In genomic region chr7:139799586-139799985, GRCh38 we compare ENCODE assay signal across 15 cellular contexts. TPM values are rescaled to one million over a fixed set of nuclear protein-coding genes. Genes with fewer than 3 reads are reported as not detected.
DNase-seq lines count a peak whose midpoint lies in the region; ATAC-seq and TF ChIP-seq lines count a peak whose summit lies in the region.
"Had no signal": no experiment of that assay in that cellular context is flagged by ENCODE, and none has a peak within 500 bp of the region (broad histone marks: within the 10 kb centered on the region; RNA-seq: fewer than 3 reads in every experiment).

No MANE protein-coding gene starts in this region.

- no peaks in the 10 kb centered on the region for H3K36me3 ChIP-seq in uterus

- H3K27me3 Mint-ChIP-seq in stimulated activated naive CD8-positive, alpha-beta T cell treated with anti-CD3 and anti-CD28 coated beads, Interleukin-15, Interleukin-2, amounts not matched to agents 100 ng/mL and 50 ng/mL, for 24 hours: no peaks in the 10 kb centered on the region
- H3K27me3 Mint-ChIP-seq in stimulated activated naive CD8-positive, alpha-beta T cell treated with anti-CD3 and anti-CD28 coated beads, Interleukin-15, amount 100 ng/mL, for 72 hours: no peaks in the 10 kb centered on the region
- no peaks in the 10 kb centered on the region for H3K27me3 Mint-ChIP-seq in mesothelial cell of epicardium (ENCODE audit: low read depth)

- TF ChIP-seq POLR2A in uterus (IDR thresholded peaks at IDR 0.05): no peak

- H3K27ac Mint-ChIP-seq in stimulated activated naive CD8-positive, alpha-beta T cell treated with anti-CD3 and anti-CD28 coated beads, Interleukin-15, Interleukin-2, amounts not matched to agents 100 ng/mL and 50 ng/mL, for 24 hours: peak overlapping the region; percentile 12
- H3K27ac Mint-ChIP-seq in stimulated activated naive CD8-positive, alpha-beta T cell treated with anti-CD3 and anti-CD28 coated beads, Interleukin-15, amount 100 ng/mL, for 72 hours: peak overlapping the region in 1 of 2 donors; percentile 49
- no peak overlapping the region for H3K27ac Mint-ChIP-seq in mesothelial cell of epicardium

- no peak for DNase-seq in stimulated activated naive CD8-positive, alpha-beta T cell treated with anti-CD3 and anti-CD28 coated beads, Interleukin-15, amount 100 ng/mL, for 72 hours
- DNase-seq in RPMI7951 (ENCODE audit: low read depth) (peak; percentile 60), globus pallidus (ENCODE audit: low spot score) (peak; percentile 37), GOT3 (lab: John Stamatoyannopoulos, UW) (no peak), mesothelial cell of epicardium (ENCODE audit: low spot score in 2 of 2, unreplicated experiment in 2 of 2) (no peak), uterus (no peak), SK-N-DZ (ENCODE audit: low spot score) (no peak)
- DNase-seq: activated CD8-positive, alpha-beta memory T cell treated with anti-CD3 and anti-CD28 coated beads, Interleukin-2, amount 50 U/mL, for 48 hours; amniotic stem cell; NCI-H1694 treated with DMSO at 0.1 percent for 48 hours; retina; T1000; testis had no signal

- TF ChIP-seq CTCF in mesothelial cell of epicardium (IDR thresholded peaks at IDR 0.05; ENCODE audit: unreplicated experiment) (no peak), uterus (IDR thresholded peaks at IDR 0.05) (no peak)

- no peak for ATAC-seq in stimulated activated naive CD8-positive, alpha-beta T cell treated with anti-CD3 and anti-CD28 coated beads, Interleukin-15, amount 100 ng/mL, for 72 hours
- ATAC-seq: A549 had no signal

- H3K4me3 Mint-ChIP-seq in stimulated activated naive CD8-positive, alpha-beta T cell treated with anti-CD3 and anti-CD28 coated beads, Interleukin-15, Interleukin-2, amounts not matched to agents 100 ng/mL and 50 ng/mL, for 24 hours: no peak overlapping the region
- H3K4me3 Mint-ChIP-seq in stimulated activated naive CD8-positive, alpha-beta T cell treated with anti-CD3 and anti-CD28 coated beads, Interleukin-15, amount 100 ng/mL, for 72 hours: no peak overlapping the region
- H3K4me3 Mint-ChIP-seq in mesothelial cell of epicardium: no peak overlapping the region

- H3K36me3 Mint-ChIP-seq in stimulated activated naive CD8-positive, alpha-beta T cell treated with anti-CD3 and anti-CD28 coated beads, Interleukin-15, Interleukin-2, amounts not matched to agents 100 ng/mL and 50 ng/mL, for 24 hours (ENCODE audit: low read depth): peaks cover 11% of the 10 kb centered on the region
- H3K36me3 Mint-ChIP-seq in mesothelial cell of epicardium: peaks cover 2% of the 10 kb centered on the region

- intact Hi-C loops in uterus (cut with DNase I; ENCODE audit: low total_unique reads): no loop called here

- H3K4me1 Mint-ChIP-seq in stimulated activated naive CD8-positive, alpha-beta T cell treated with anti-CD3 and anti-CD28 coated beads, Interleukin-15, Interleukin-2, amounts not matched to agents 100 ng/mL and 50 ng/mL, for 24 hours (ENCODE audit: low read depth): peaks cover 11% of the 10 kb centered on the region
- peaks cover 7% of the 10 kb centered on the region for H3K4me1 Mint-ChIP-seq in stimulated activated naive CD8-positive, alpha-beta T cell treated with anti-CD3 and anti-CD28 coated beads, Interleukin-15, amount 100 ng/mL, for 72 hours
- H3K4me1 Mint-ChIP-seq in mesothelial cell of epicardium: peaks cover 5% of the 10 kb centered on the region

- H3K27me3 ChIP-seq in uterus: no peaks in the 10 kb centered on the region
- H3K27me3 ChIP-seq: testis had no signal

- H3K9me3 Mint-ChIP-seq in stimulated activated naive CD8-positive, alpha-beta T cell treated with anti-CD3 and anti-CD28 coated beads, Interleukin-15, Interleukin-2, amounts not matched to agents 100 ng/mL and 50 ng/mL, for 24 hours: peaks cover 15% of the 10 kb centered on the region
- peaks cover 10 to 25% of the 10 kb centered on the region in 2 donors for H3K9me3 Mint-ChIP-seq in stimulated activated naive CD8-positive, alpha-beta T cell treated with anti-CD3 and anti-CD28 coated beads, Interleukin-15, amount 100 ng/mL, for 72 hours
- peaks cover 22% of the 10 kb centered on the region for H3K9me3 Mint-ChIP-seq in mesothelial cell of epicardium

- H3K27ac ChIP-seq in uterus: no peak overlapping the region
- H3K27ac ChIP-seq: A549, testis had no signal

- no peaks in the 10 kb centered on the region for H3K9me3 ChIP-seq in uterus
- H3K9me3 ChIP-seq: testis had no signal

- H3K4me3 ChIP-seq in uterus: no peak overlapping the region
- H3K4me3 ChIP-seq: A549, testis had no signal

- no peaks in the 10 kb centered on the region for H3K4me1 ChIP-seq in uterus
- H3K4me1 ChIP-seq: A549, testis had no signal

RNA-seq across cellular contexts. Expression of gene HIPK2, which starts 21.8 kb away (rescaled TPM):
- 7.5 and 8.3 TPM in 2 replicates for total RNA-seq in RPMI7951 (2014; rRNA removed; shearing (Covaris generic))
- total RNA-seq in mesothelial cell of epicardium (72.1 to 75.8 TPM (median 72.9 TPM) in 3 replicates), uterus (10 to 100 TPM in 3 of 4 donors, 1 to 10 TPM in 1; 9.4 to 65.8 (median 19.2) TPM)
- 6.5 and 7.1 TPM in 2 replicates for polyA plus RNA-seq in SK-N-DZ (2014; cell fraction: cytosol; rRNA removed)
- polyA plus RNA-seq in SK-N-DZ (2014; cell fraction: nucleus; rRNA removed): 3.4 and 6.1 TPM in 2 replicates

RNA-seq across cellular contexts. Expression of gene TBXAS1, which starts 29.5 kb away (rescaled TPM):
- total RNA-seq in RPMI7951 (2014; rRNA removed; shearing (Covaris generic)): 2.4 and 3.5 TPM in 2 replicates
- total RNA-seq in mesothelial cell of epicardium (3.1 to 4.7 TPM (median 3.9 TPM) in 3 replicates), uterus (10 to 100 TPM in 2 of 4 donors, 1 to 10 TPM in 2; 6.6 to 14.3 (median 11.9) TPM)
- 2.3 and 9.7 TPM in 2 replicates for polyA plus RNA-seq in SK-N-DZ (2014; cell fraction: cytosol; rRNA removed)
- polyA plus RNA-seq in SK-N-DZ (2014; cell fraction: nucleus; rRNA removed): 2.9 and 9.0 TPM in 2 replicates

Comparison
In these comparisons a context has a peak if more than half of its experiments do, and no peak if none do; other contexts are left out.
1. DNase-seq: peak in RPMI7951 (single experiment) and globus pallidus (single experiment); none in stimulated activated naive CD8-positive, alpha-beta T cell treated with anti-CD3 and anti-CD28 coated beads, Interleukin-15, amount 100 ng/mL, for 72 hours (0 of 2), GOT3 (single experiment), mesothelial cell of epicardium (0 of 2), uterus (0 of 2) and SK-N-DZ (single experiment).